In genomic region chr11:110855246-110855645, GRCh38 we compare ENCODE assay signal across 25 cellular contexts.
DNase-seq lines count a peak whose midpoint lies in the region; ATAC-seq and TF ChIP-seq lines count a peak whose summit lies in the region.
"Had no signal": no experiment of that assay in that cellular context is flagged by ENCODE, and none has a peak within 500 bp of the region (broad histone marks: within the 10 kb centered on the region; RNA-seq: fewer than 3 reads in every experiment).

No MANE protein-coding gene starts in this region.

- H3K9me3 ChIP-seq in adipocyte (ENCODE audit: control insufficient read depth, low read length) (no peaks in the 10 kb centered on the region), subcutaneous abdominal adipose tissue (ENCODE audit: control insufficient read depth in 5 of 5, low read length in 5 of 5) (no peaks in the 10 kb centered on the region), right lobe of liver (no peaks in the 10 kb centered on the region)
- H3K9me3 ChIP-seq: A549, Caco-2, HAP-1 had no signal

- H3K27ac ChIP-seq in subcutaneous abdominal adipose tissue (ENCODE audit: low read depth, low read length) (peak overlapping the region; percentile 26), right lobe of liver (no peak overlapping the region)
- H3K27ac ChIP-seq: A549, BLaER1, KMS-11, PC-9 had no signal

- H3K36me3 ChIP-seq in adipocyte (ENCODE audit: control insufficient read depth, insufficient read depth, low read length, severe bottlenecking) (no peaks in the 10 kb centered on the region), subcutaneous abdominal adipose tissue (ENCODE audit: control insufficient read depth in 5 of 5, insufficient read depth in 5 of 5, low read length in 5 of 5) (no peaks in the 10 kb centered on the region), right lobe of liver (no peaks in the 10 kb centered on the region)
- H3K36me3 ChIP-seq: BLaER1, HAP-1 had no signal

- H3K4me1 ChIP-seq in adipocyte (ENCODE audit: control insufficient read depth, insufficient read depth, low read length) (peaks cover 60% of the 10 kb centered on the region), subcutaneous abdominal adipose tissue (ENCODE audit: control insufficient read depth in 5 of 5, insufficient read depth in 5 of 5, low read length in 5 of 5) (peaks cover 4 to 56% (median 38%) of the 10 kb centered on the region in 5 donors), right lobe of liver (no peaks in the 10 kb centered on the region)
- H3K4me1 ChIP-seq: A549, Caco-2, HAP-1 had no signal

- H3K9ac ChIP-seq in adipocyte (ENCODE audit: low read length): peak overlapping the region; percentile 21
- peak overlapping the region in 1 of 5 donors; percentile 35 for H3K9ac ChIP-seq in subcutaneous abdominal adipose tissue (ENCODE audit: low read length in 5 of 5)
- H3K9ac ChIP-seq: BLaER1, KMS-11 had no signal

- TF ChIP-seq POLR2A in right lobe of liver (IDR thresholded peaks at IDR 0.05): no peak

- no peak overlapping the region for H3K4me3 ChIP-seq in adipocyte (ENCODE audit: low read length)
- H3K4me3 ChIP-seq in subcutaneous abdominal adipose tissue (ENCODE audit: low read depth in 1 of 5, low read length in 5 of 5): no peak overlapping the region
- no peak overlapping the region for H3K4me3 ChIP-seq in right lobe of liver
- H3K4me3 ChIP-seq: A549, BLaER1, GM23338, HAP-1, PC-9 had no signal

- peak; percentile 22 for DNase-seq in GM03348 (ENCODE audit: low spot score)
- peak; percentile 60 for DNase-seq in adipocyte (ENCODE audit: low read depth)
- DNase-seq in fibroblast of the conjunctiva (ENCODE audit: low read depth): peak; percentile 59
- no peak for DNase-seq in right lobe of liver
- no peak for DNase-seq in NCI-H128 (lab: John Stamatoyannopoulos, UW; ENCODE audit: unreplicated experiment)
- no peak for DNase-seq in NCI-H2107 treated with DMSO at 0.1 percent for 48 hours (lab: John Stamatoyannopoulos, UW; ENCODE audit: unreplicated experiment)
- DNase-seq: Caco-2; CD4-positive, alpha-beta T cell; DMS 273 treated with DMSO at 0.1 percent for 48 hours; DMS79 treated with DMSO at 0.1 percent for 48 hours; IMR-90; NCI-H1105; NCI-H1694; NCI-H2081 treated with DMSO at 0.1 percent for 48 hours; NCI-H446 treated with DMSO at 0.1 percent for 48 hours; PC-9; RPMI8226; SHP77; T-cell had no signal

- ATAC-seq in right lobe of liver: no peak
- ATAC-seq: A549, GM23338, T-cell had no signal

- intact Hi-C loops in right lobe of liver (cut with DNase I): no loop called here

- H3K27me3 ChIP-seq in adipocyte (replicated peaks; ENCODE audit: control insufficient read depth, insufficient read depth, low read length) (no peaks in the 10 kb centered on the region), subcutaneous abdominal adipose tissue (ENCODE audit: control insufficient read depth in 5 of 5, insufficient read depth in 4 of 5, low read length in 5 of 5) (no peaks in the 10 kb centered on the region), right lobe of liver (no peaks in the 10 kb centered on the region)
- H3K27me3 ChIP-seq: BLaER1 had no signal

- no peak for TF ChIP-seq CTCF in right lobe of liver (IDR thresholded peaks at IDR 0.05)

Comparison
In these comparisons a context has a peak if more than half of its experiments do, and no peak if none do; other contexts are left out.
1. DNase-seq: peak in GM03348 (single experiment), adipocyte (single experiment) and fibroblast of the conjunctiva (single experiment); none in right lobe of liver (0 of 3), NCI-H128 (single experiment) and NCI-H2107 treated with DMSO at 0.1 percent for 48 hours (single experiment).